In genomic region chr2:60641866-60642788, GRCh38 we compare ENCODE assay signal across 9 cellular contexts.
DNase-seq lines count a peak whose midpoint lies in the region; ATAC-seq, FAIRE-seq and TF ChIP-seq lines count a peak whose summit lies in the region.
"Had no signal": no experiment of that assay in that cellular context is flagged by ENCODE, and none has a peak within 500 bp of the region (broad histone marks: within the 10 kb centered on the region; RNA-seq: fewer than 3 reads in every experiment).

No MANE protein-coding gene starts in this region.

- no peak overlapping the region for H3K27ac ChIP-seq in BLaER1 treated with 17β-estradiol and CSF1 and Interleukin-3, amounts not matched to agents 10 nM and 100 nM
- H3K27ac ChIP-seq in SK-N-MC: no peak overlapping the region

- no peaks in the 10 kb centered on the region for H3K27me3 ChIP-seq in BLaER1 treated with 17β-estradiol and CSF1 and Interleukin-3, amounts not matched to agents 10 nM and 100 nM

- no peaks in the 10 kb centered on the region for H4K20me1 ChIP-seq in BLaER1 treated with 17β-estradiol and CSF1 and Interleukin-3, amounts not matched to agents 10 nM and 100 nM

- no peaks in the 10 kb centered on the region for H3K36me3 ChIP-seq in BLaER1 treated with 17β-estradiol and CSF1 and Interleukin-3, amounts not matched to agents 10 nM and 100 nM
- H3K36me3 ChIP-seq in SK-N-MC (ENCODE audit: insufficient read depth, low read length): no peaks in the 10 kb centered on the region

- H3K4me1 ChIP-seq in BLaER1 treated with 17β-estradiol and CSF1 and Interleukin-3, amounts not matched to agents 10 nM and 100 nM: peaks cover 0 to 13% (median 7%) of the 10 kb centered on the region in 10 experiments; a peak in 12 of 20 replicates

- ATAC-seq in GM18505 (IDR thresholded peaks at IDR 0.05; ENCODE audit: unreplicated experiment) (peak; percentile 51), GM21367 (IDR thresholded peaks at IDR 0.05; ENCODE audit: unreplicated experiment) (no peak)

- peak; percentile 65 for DNase-seq in Jurkat, Clone E6-1 (ENCODE audit: low read depth, low spot score)
- DNase-seq in SK-N-MC (ENCODE audit: low read depth, low spot score): peak; percentile 52
- peak; percentile 1 for DNase-seq in effector CD8-positive, alpha-beta T cell (lab: John Stamatoyannopoulos, UW)
- peak; percentile 46 for DNase-seq in myocyte (ENCODE audit: low read depth)
- DNase-seq in GM12892 (ENCODE audit: insufficient read length): no peak
- DNase-seq: right cardiac atrium had no signal

- no peaks in the 10 kb centered on the region for H3K9me3 ChIP-seq in BLaER1 treated with 17β-estradiol and CSF1 and Interleukin-3, amounts not matched to agents 10 nM and 100 nM (replicated peaks in 1 of 11)
- no peaks in the 10 kb centered on the region for H3K9me3 ChIP-seq in SK-N-MC (ENCODE audit: low read depth, low read length)

- H3K9ac ChIP-seq in BLaER1 treated with 17β-estradiol and CSF1 and Interleukin-3, amounts not matched to agents 10 nM and 100 nM: no peak overlapping the region
- H3K9ac ChIP-seq in SK-N-MC (ENCODE audit: insufficient read length): no peak overlapping the region

- no peak for FAIRE-seq in GM12892 (lab: Jason Lieb, UNC)

- no peak overlapping the region for H3K4me3 ChIP-seq in BLaER1 treated with 17β-estradiol and CSF1 and Interleukin-3, amounts not matched to agents 10 nM and 100 nM
- no peak overlapping the region for H3K4me3 ChIP-seq in Jurkat, Clone E6-1 (ENCODE audit: low read length)
- no peak overlapping the region for H3K4me3 ChIP-seq in SK-N-MC

- H3K4me2 ChIP-seq in BLaER1 treated with 17β-estradiol and CSF1 and Interleukin-3, amounts not matched to agents 10 nM and 100 nM: peak overlapping the region in 8 of 11 experiments; percentile 2 to 41 (median 22); a peak in 7 of 22 replicates

- TF ChIP-seq POLR2A in GM18505 (IDR thresholded peaks at IDR 0.05; ENCODE audit: borderline replicate concordance, extremely low read depth, insufficient read depth, insufficient read length) (no peak), GM12892 (IDR thresholded peaks at IDR 0.05; ENCODE audit: low read depth, low read length) (no peak)
